In the genomic region with DNA sequence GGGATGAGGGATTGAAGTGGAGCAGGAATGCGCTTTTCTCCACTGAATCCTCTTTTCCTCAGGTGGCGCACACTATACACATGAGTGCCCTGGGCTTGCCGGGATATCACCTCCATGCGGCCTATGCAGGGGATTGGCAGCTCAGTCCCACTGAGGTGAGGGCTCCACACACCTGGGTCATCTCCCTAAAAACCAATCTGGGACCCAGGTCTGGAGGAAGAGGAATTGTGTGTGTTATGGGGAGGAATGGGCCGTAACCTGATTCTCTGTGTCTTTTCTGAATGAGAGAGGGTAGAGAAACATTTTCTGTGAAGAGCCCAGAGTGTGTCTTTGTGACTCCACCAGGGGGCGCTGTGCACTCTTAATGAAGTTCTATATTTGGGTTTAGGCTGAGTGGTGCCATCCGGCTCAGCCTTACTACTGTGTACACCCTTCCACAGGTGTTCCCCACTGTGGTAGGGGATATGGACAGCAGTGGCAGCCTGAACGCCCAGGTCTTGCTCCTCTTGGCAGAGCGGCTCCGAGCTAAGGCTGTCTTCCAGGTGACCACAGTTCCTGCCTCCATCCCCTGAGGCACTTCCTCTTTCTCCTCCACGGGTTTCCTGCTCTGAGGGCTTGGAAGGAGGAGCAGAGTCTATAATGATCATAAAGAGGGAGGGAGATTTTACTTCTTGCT, we compare ENCODE assay signal across 8 cellular contexts. TPM values are rescaled to one million over a fixed set of nuclear protein-coding genes. Genes with fewer than 3 reads are reported as not detected.
DNase-seq lines count a peak whose midpoint lies in the region; ATAC-seq and TF ChIP-seq lines count a peak whose summit lies in the region.

No MANE protein-coding gene starts in this region.

- intact Hi-C loops in activated T-helper 1 cell treated with anti-CD3 and anti-CD28 coated beads, Interleukin-12 subunit alpha, Interleukin-12 subunit beta, Interleukin-2, Interleukin-4 antibody, amounts not matched to agents 30 ng/mL and 10 ng/mL and 1 ng/mL, durations not matched to agents 14 hours and 24 hours and 36 hours (cut with micrococcal nuclease): loop anchor here (1.0 to 5.0 kb wide), 6 partner anchors 64 to 517 kb away; a partner anchor contains a TSS

- ATAC-seq in GM21423 (IDR thresholded peaks at IDR 0.05; ENCODE audit: unreplicated experiment): peak; percentile 39
- peak; percentile 53 for ATAC-seq in stimulated activated memory B cell treated with anti-CD40 and anti-IgM and Interleukin-4, amounts not matched to agents 10 μg/mL and 1 μg/mL and 100 μg/mL, for 72 hours

- DNase-seq in LNCaP clone FGC (ENCODE audit: low read depth): peak; percentile 54
- peak; percentile 67 for DNase-seq in RPMI7951 (ENCODE audit: low read depth)
- DNase-seq in activated T-helper 1 cell treated with anti-CD3 and anti-CD28 coated beads, Interleukin-12 subunit alpha, Interleukin-12 subunit beta, Interleukin-2, Interleukin-4 antibody, amounts not matched to agents 30 ng/mL and 10 ng/mL and 1 ng/mL, durations not matched to agents 14 hours and 24 hours and 36 hours (ENCODE audit: low spot score): peak; percentile 80
- peak; percentile 83 for DNase-seq in fibroblast of pulmonary artery (ENCODE audit: low read depth)

- H3K27ac Mint-ChIP-seq in activated T-helper 1 cell treated with anti-CD3 and anti-CD28 coated beads, Interleukin-12 subunit alpha, Interleukin-12 subunit beta, Interleukin-2, Interleukin-4 antibody, amounts not matched to agents 30 ng/mL and 10 ng/mL and 1 ng/mL, durations not matched to agents 14 hours and 24 hours and 36 hours: peak overlapping the region; percentile 79
- H3K27ac Mint-ChIP-seq in nephron: peak overlapping the region; percentile 8 to 55 (median 23)
- peak overlapping the region; percentile 93 for H3K27ac Mint-ChIP-seq in stimulated activated memory B cell treated with anti-CD40 and anti-IgM and Interleukin-4, amounts not matched to agents 10 μg/mL and 1 μg/mL and 100 μg/mL, for 72 hours

- peak; percentile 94 for TF ChIP-seq CTCF in C4-2B (conservative IDR thresholded peaks at IDR 0.05)
- peak; percentile 75 for TF ChIP-seq CTCF in LNCaP clone FGC (IDR thresholded peaks at IDR 0.05; ENCODE audit: control insufficient read depth, extremely low read depth, insufficient read depth)
- TF ChIP-seq CTCF in fibroblast of pulmonary artery (IDR thresholded peaks at IDR 0.05; ENCODE audit: low read length, missing control alignments): peak; percentile 75
- peak; percentile 79 to 89 (median 87) for TF ChIP-seq CTCF in nephron (IDR thresholded peaks at IDR 0.05; ENCODE audit: unreplicated experiment in 3 of 3)

- H3K27ac ChIP-seq in C4-2B: peak overlapping the region; percentile 88

- H3K36me3 Mint-ChIP-seq in activated T-helper 1 cell treated with anti-CD3 and anti-CD28 coated beads, Interleukin-12 subunit alpha, Interleukin-12 subunit beta, Interleukin-2, Interleukin-4 antibody, amounts not matched to agents 30 ng/mL and 10 ng/mL and 1 ng/mL, durations not matched to agents 14 hours and 24 hours and 36 hours (ENCODE audit: low read depth): peaks cover 18% of the 10 kb centered on the region
- H3K36me3 Mint-ChIP-seq in nephron (ENCODE audit: low read depth): peaks cover 10% of the 10 kb centered on the region
- peaks cover 30% of the 10 kb centered on the region for H3K36me3 Mint-ChIP-seq in stimulated activated memory B cell treated with anti-CD40 and anti-IgM and Interleukin-4, amounts not matched to agents 10 μg/mL and 1 μg/mL and 100 μg/mL, for 72 hours

- H3K9me3 Mint-ChIP-seq in activated T-helper 1 cell treated with anti-CD3 and anti-CD28 coated beads, Interleukin-12 subunit alpha, Interleukin-12 subunit beta, Interleukin-2, Interleukin-4 antibody, amounts not matched to agents 30 ng/mL and 10 ng/mL and 1 ng/mL, durations not matched to agents 14 hours and 24 hours and 36 hours: no peaks in the 10 kb centered on the region
- no peaks in the 10 kb centered on the region for H3K9me3 Mint-ChIP-seq in nephron
- no peaks in the 10 kb centered on the region for H3K9me3 Mint-ChIP-seq in stimulated activated memory B cell treated with anti-CD40 and anti-IgM and Interleukin-4, amounts not matched to agents 10 μg/mL and 1 μg/mL and 100 μg/mL, for 72 hours

- H3K4me3 Mint-ChIP-seq in activated T-helper 1 cell treated with anti-CD3 and anti-CD28 coated beads, Interleukin-12 subunit alpha, Interleukin-12 subunit beta, Interleukin-2, Interleukin-4 antibody, amounts not matched to agents 30 ng/mL and 10 ng/mL and 1 ng/mL, durations not matched to agents 14 hours and 24 hours and 36 hours: peak overlapping the region; percentile 99
- peak overlapping the region; percentile 94 to 100 (median 96) for H3K4me3 Mint-ChIP-seq in nephron
- H3K4me3 Mint-ChIP-seq in stimulated activated memory B cell treated with anti-CD40 and anti-IgM and Interleukin-4, amounts not matched to agents 10 μg/mL and 1 μg/mL and 100 μg/mL, for 72 hours: peak overlapping the region; percentile 100

- H3K4me1 Mint-ChIP-seq in activated T-helper 1 cell treated with anti-CD3 and anti-CD28 coated beads, Interleukin-12 subunit alpha, Interleukin-12 subunit beta, Interleukin-2, Interleukin-4 antibody, amounts not matched to agents 30 ng/mL and 10 ng/mL and 1 ng/mL, durations not matched to agents 14 hours and 24 hours and 36 hours (ENCODE audit: low read depth): peaks cover 24% of the 10 kb centered on the region
- H3K4me1 Mint-ChIP-seq in nephron: peaks cover 24% of the 10 kb centered on the region
- peaks cover 30% of the 10 kb centered on the region for H3K4me1 Mint-ChIP-seq in stimulated activated memory B cell treated with anti-CD40 and anti-IgM and Interleukin-4, amounts not matched to agents 10 μg/mL and 1 μg/mL and 100 μg/mL, for 72 hours

- peak overlapping the region; percentile 95 for H3K4me3 ChIP-seq in LNCaP clone FGC (ENCODE audit: low read depth, low read length)
- peak overlapping the region; percentile 98 for H3K4me3 ChIP-seq in fibroblast of pulmonary artery (replicated peaks; ENCODE audit: low read depth, low read length)

- peaks cover 3% of the 10 kb centered on the region for H3K27me3 Mint-ChIP-seq in activated T-helper 1 cell treated with anti-CD3 and anti-CD28 coated beads, Interleukin-12 subunit alpha, Interleukin-12 subunit beta, Interleukin-2, Interleukin-4 antibody, amounts not matched to agents 30 ng/mL and 10 ng/mL and 1 ng/mL, durations not matched to agents 14 hours and 24 hours and 36 hours (ENCODE audit: insufficient read depth)
- H3K27me3 Mint-ChIP-seq in nephron (ENCODE audit: low read depth): peaks cover 4% of the 10 kb centered on the region
- H3K27me3 Mint-ChIP-seq in stimulated activated memory B cell treated with anti-CD40 and anti-IgM and Interleukin-4, amounts not matched to agents 10 μg/mL and 1 μg/mL and 100 μg/mL, for 72 hours: peaks cover 19% of the 10 kb centered on the region

RNA-seq across cellular contexts. Expression of a gene that starts 1.5 kb away (rescaled TPM):
- 8.4 and 10.0 TPM in 2 replicates for total RNA-seq in RPMI7951 (2014; rRNA removed; shearing (Covaris generic))
- 25.3 and 28.0 TPM in 2 replicates for total RNA-seq in activated T-helper 1 cell treated with anti-CD3 and anti-CD28 coated beads, Interleukin-12 subunit alpha, Interleukin-12 subunit beta, Interleukin-2, Interleukin-4 antibody, amounts not matched to agents 30 ng/mL and 10 ng/mL and 1 ng/mL, durations not matched to agents 14 hours and 24 hours and 36 hours

RNA-seq across cellular contexts. Expression of a gene that starts 3.9 kb away (rescaled TPM):
- total RNA-seq in RPMI7951 (2014; rRNA removed; shearing (Covaris generic)): not detected in 2 replicates
- total RNA-seq in activated T-helper 1 cell treated with anti-CD3 and anti-CD28 coated beads, Interleukin-12 subunit alpha, Interleukin-12 subunit beta, Interleukin-2, Interleukin-4 antibody, amounts not matched to agents 30 ng/mL and 10 ng/mL and 1 ng/mL, durations not matched to agents 14 hours and 24 hours and 36 hours: not detected in 2 replicates

RNA-seq across cellular contexts. Expression of a gene that starts 10.7 kb away (rescaled TPM):
- not detected in 2 replicates for total RNA-seq in RPMI7951 (2014; rRNA removed; shearing (Covaris generic))
- not detected in 2 replicates for total RNA-seq in activated T-helper 1 cell treated with anti-CD3 and anti-CD28 coated beads, Interleukin-12 subunit alpha, Interleukin-12 subunit beta, Interleukin-2, Interleukin-4 antibody, amounts not matched to agents 30 ng/mL and 10 ng/mL and 1 ng/mL, durations not matched to agents 14 hours and 24 hours and 36 hours

RNA-seq across cellular contexts. Expression of a gene that starts 12.2 kb away (rescaled TPM):
- 1.3 TPM in 1 of 2 replicates, not detected in the other for total RNA-seq in RPMI7951 (2014; rRNA removed; shearing (Covaris generic))
- 0.93 and 1.5 TPM in 2 replicates for total RNA-seq in activated T-helper 1 cell treated with anti-CD3 and anti-CD28 coated beads, Interleukin-12 subunit alpha, Interleukin-12 subunit beta, Interleukin-2, Interleukin-4 antibody, amounts not matched to agents 30 ng/mL and 10 ng/mL and 1 ng/mL, durations not matched to agents 14 hours and 24 hours and 36 hours

RNA-seq across cellular contexts. Expression of a gene that starts 25.2 kb away (rescaled TPM):
- total RNA-seq in RPMI7951 (2014; rRNA removed; shearing (Covaris generic)): 109 and 119 TPM in 2 replicates
- total RNA-seq in activated T-helper 1 cell treated with anti-CD3 and anti-CD28 coated beads, Interleukin-12 subunit alpha, Interleukin-12 subunit beta, Interleukin-2, Interleukin-4 antibody, amounts not matched to agents 30 ng/mL and 10 ng/mL and 1 ng/mL, durations not matched to agents 14 hours and 24 hours and 36 hours: 72.9 and 84.1 TPM in 2 replicates

Comparison
In these comparisons a context has a peak if more than half of its experiments do, and no peak if none do; other contexts are left out.
1. Peak in every context shown above with its lines: DNase-seq, ATAC-seq, H3K4me3 ChIP-seq and H3K27ac ChIP-seq.
2. H3K27ac Mint-ChIP-seq: peak in every context shown above with its lines; median percentile 93 in stimulated activated memory B cell treated with anti-CD40 and anti-IgM and Interleukin-4, amounts not matched to agents 10 μg/mL and 1 μg/mL and 100 μg/mL, for 72 hours; 79 in activated T-helper 1 cell treated with anti-CD3 and anti-CD28 coated beads, Interleukin-12 subunit alpha, Interleukin-12 subunit beta, Interleukin-2, Interleukin-4 antibody, amounts not matched to agents 30 ng/mL and 10 ng/mL and 1 ng/mL, durations not matched to agents 14 hours and 24 hours and 36 hours; 23 in nephron.